ENCODE assay signal across 12 cellular contexts in the genomic region with DNA sequence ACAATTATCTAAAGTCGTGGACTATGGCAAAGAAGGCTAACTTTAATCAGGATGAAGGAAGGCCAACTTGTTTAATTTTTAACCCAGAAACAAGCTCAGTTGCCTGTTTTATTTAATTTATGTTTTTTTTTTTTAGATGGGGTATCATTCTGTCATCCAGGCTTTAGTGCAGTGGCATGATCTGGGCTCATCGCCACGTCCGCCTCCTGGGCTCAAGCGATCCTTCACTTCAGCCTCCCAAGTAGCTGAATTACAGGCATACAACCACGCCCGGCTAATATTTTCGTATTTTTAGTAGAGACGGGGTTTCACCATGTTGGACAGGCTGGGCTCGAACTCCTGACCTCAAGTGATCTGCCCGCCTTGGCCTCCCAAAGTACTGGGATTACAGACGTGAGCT.
"Had no signal": no experiment of that assay in that cellular context is flagged by ENCODE, and none has a peak within 500 bp of the region (broad histone marks: within the 10 kb centered on the region; RNA-seq: fewer than 3 reads in every experiment).

No MANE protein-coding gene starts in this region.

- ATAC-seq: PC-3, T-cell had no signal

- H3K9me3 Mint-ChIP-seq: activated B cell treated with CpG ODN at 0.5 μM for 24 hours; activated CD4-positive, alpha-beta memory T cell treated with anti-CD3 and anti-CD28 coated beads, Interleukin-2, amount 10 ng/mL, durations not matched to agents 7 days and 5 days; T-cell had no signal

- FAIRE-seq: astrocyte, RCC 7860 had no signal

- H3K27me3 Mint-ChIP-seq: activated B cell treated with CpG ODN at 0.5 μM for 24 hours; activated CD4-positive, alpha-beta memory T cell treated with anti-CD3 and anti-CD28 coated beads, Interleukin-2, amount 10 ng/mL, durations not matched to agents 7 days and 5 days; activated naive CD8-positive, alpha-beta T cell; T-cell had no signal

- DNase-seq: activated B cell treated with CpG ODN at 0.5 μM for 24 hours; activated CD4-positive, alpha-beta memory T cell treated with anti-CD3 and anti-CD28 coated beads, Interleukin-2, amount 10 ng/mL, durations not matched to agents 7 days and 5 days; activated CD4-positive, alpha-beta T cell treated with anti-CD3 and anti-CD28 coated beads for 1 hour; activated CD4-positive, alpha-beta T cell treated with anti-CD3 and anti-CD28 coated beads, Interleukin-2, amount 50 U/mL, for 1 hour; activated naive CD4-positive, alpha-beta T cell; activated T-cell treated with anti-CD3 and anti-CD28 coated beads, Interleukin-2, amount 50 U/mL, for 1 hour; T-cell; T1000 had no signal

- H3K4me3 Mint-ChIP-seq: activated B cell treated with CpG ODN at 0.5 μM for 24 hours; activated CD4-positive, alpha-beta memory T cell treated with anti-CD3 and anti-CD28 coated beads, Interleukin-2, amount 10 ng/mL, durations not matched to agents 7 days and 5 days; activated naive CD8-positive, alpha-beta T cell; T-cell had no signal

- H3K27ac Mint-ChIP-seq: activated B cell treated with CpG ODN at 0.5 μM for 24 hours; activated CD4-positive, alpha-beta memory T cell treated with anti-CD3 and anti-CD28 coated beads, Interleukin-2, amount 10 ng/mL, durations not matched to agents 7 days and 5 days; activated naive CD8-positive, alpha-beta T cell had no signal
